Comparison of ENCODE assay signal across 8 cellular contexts in the genomic region with DNA sequence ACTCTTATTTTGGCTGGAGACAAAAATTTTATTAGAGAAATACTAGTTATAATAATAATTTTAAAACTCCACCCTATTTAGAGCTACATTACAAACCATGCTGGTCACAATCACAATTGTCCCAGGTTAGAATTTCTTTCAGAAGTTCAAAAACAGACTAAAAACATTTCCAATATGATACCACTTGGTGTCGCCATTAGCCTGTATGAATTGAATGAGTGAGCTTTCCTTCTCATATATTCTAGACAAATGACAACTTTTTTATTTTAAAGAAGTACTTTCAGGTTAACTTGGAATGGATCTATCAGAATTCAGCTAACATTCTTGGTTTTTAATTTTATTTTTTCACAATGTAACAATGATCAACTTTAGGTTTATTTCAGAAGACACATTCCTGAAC. TPM values are rescaled to one million over a fixed set of nuclear protein-coding genes. Genes with fewer than 3 reads are reported as not detected.
DNase-seq lines count a peak whose midpoint lies in the region; ATAC-seq, FAIRE-seq and TF ChIP-seq lines count a peak whose summit lies in the region.

No MANE protein-coding gene starts in this region.

- intact Hi-C loops in HCT116 (cut with micrococcal nuclease), result no loop called here
- intact Hi-C loops in endothelial cell of umbilical vein (cut with micrococcal nuclease), result no loop called here

- H3K36me3 ChIP-seq in HCT116 (ENCODE audit: control insufficient read depth in 1 of 2, insufficient read depth in 2 of 2, low read length in 2 of 2), result no peaks in the 10 kb centered on the region
- H3K36me3 ChIP-seq in endothelial cell of umbilical vein (ENCODE audit: control insufficient read depth in 2 of 2, extremely low read depth in 1 of 2, insufficient read depth in 2 of 2, low read length in 2 of 2), result no peaks in the 10 kb centered on the region

- TF ChIP-seq POLR2A in HCT116 (IDR thresholded peaks at IDR 0.05; ENCODE audit: borderline replicate concordance, extremely low read depth, insufficient read depth, insufficient read length), result no peak
- TF ChIP-seq POLR2A in endothelial cell of umbilical vein (IDR thresholded peaks at IDR 0.05; ENCODE audit: low read depth, low read length), result no peak

- H3K27me3 ChIP-seq in HCT116 (ENCODE audit: insufficient read depth, low read length) (peaks cover 32% of the 10 kb centered on the region), endothelial cell of umbilical vein (ENCODE audit: control insufficient read depth in 2 of 2, insufficient read depth in 2 of 2, low read length in 2 of 2) (peaks cover 1 to 8% of the 10 kb centered on the region in 2 experiments)

- BruUV-seq in HCT116 (replicated peaks; lab: Mats Ljungman, UMichigan), result no TSS peak
- BruUV-seq in endothelial cell of umbilical vein (replicated peaks; lab: Mats Ljungman, UMichigan), result no TSS peak

- H3K9ac ChIP-seq in HCT116 (ENCODE audit: low read length) (no peak overlapping the region), endothelial cell of umbilical vein (replicated peaks; ENCODE audit: extremely low read depth, insufficient read depth, low read length) (no peak overlapping the region)

- H3K9me3 ChIP-seq in HCT116 (ENCODE audit: control insufficient read depth in 1 of 2, insufficient read depth in 1 of 2, low read depth in 1 of 2, low read length in 2 of 2) (no peaks in the 10 kb centered on the region), endothelial cell of umbilical vein (replicated peaks; ENCODE audit: control insufficient read depth, insufficient read depth, low read length) (no peaks in the 10 kb centered on the region)

- no peaks in the 10 kb centered on the region for H3K9me2 ChIP-seq in HCT116 (ENCODE audit: insufficient read depth)

- FAIRE-seq in endothelial cell of umbilical vein (lab: Jason Lieb, UNC), result peak; percentile 79

- TF ChIP-seq RAD21 in HCT116 (IDR thresholded peaks at IDR 0.05; ENCODE audit: low read depth), result peak; percentile 49; the same call in 1 of the 2 replicates

- H3K4me2 ChIP-seq in HCT116 (ENCODE audit: low read length), result no peak overlapping the region
- no peak overlapping the region for H3K4me2 ChIP-seq in endothelial cell of umbilical vein (ENCODE audit: insufficient read depth, low read length)

- H3K79me2 ChIP-seq in HCT116 (ENCODE audit: insufficient read depth, low read length) (no peaks in the 10 kb centered on the region), endothelial cell of umbilical vein (ENCODE audit: control insufficient read depth, insufficient read depth, low read length) (no peaks in the 10 kb centered on the region)

- H4K20me1 ChIP-seq in HCT116 (ENCODE audit: insufficient read depth) (no peaks in the 10 kb centered on the region), endothelial cell of umbilical vein (replicated peaks; ENCODE audit: control insufficient read depth, extremely low read depth, insufficient read depth, low read length) (no peaks in the 10 kb centered on the region)

- ATAC-seq in HCT116 (no peak), omental fat pad (ENCODE audit: low FRiP score) (no peak)

- dilution Hi-C loops in endothelial cell of umbilical vein (cut with MboI; ENCODE audit: extremely low pct_ligation_motif_present, low sequenced_read_pairs), result no loop called here

- CTCF ChIA-PET in HCT116 (lab: Charles Lee), result interaction anchor here (1.0 to 1.5 kb wide), 2 partner anchors 9 to 24 kb away, joined by 3 to 9 read pairs; no protein-coding TSS in a partner anchor
- CTCF ChIA-PET in endothelial cell of umbilical vein (lab: Charles Lee), result interaction anchor here (0.6 to 1.4 kb wide), 6 partner anchors 9 to 391 kb away, joined by 3 to 6 read pairs (median 4); no protein-coding TSS in a partner anchor

- H3K27ac ChIP-seq in HCT116 (ENCODE audit: low read depth, low read length) (no peak overlapping the region), endothelial cell of umbilical vein (ENCODE audit: insufficient read depth, low read depth, low read length) (no peak overlapping the region)

- POLR2A ChIA-PET in HCT116 (lab: Charles Lee), result no interaction called here
- POLR2A ChIA-PET in endothelial cell of umbilical vein (lab: Charles Lee), result no interaction called here

- H3K9me1 ChIP-seq in endothelial cell of umbilical vein (replicated peaks; ENCODE audit: control insufficient read depth, extremely low read depth, insufficient read depth, low read length), result no peaks in the 10 kb centered on the region

- RAD21 ChIA-PET in HCT116 (lab: Charles Lee; ENCODE audit: low non-redundant PET in 1 of 2, low total read pairs in 2 of 2, uncharacterized antibody in 2 of 2, unreplicated experiment in 2 of 2), result no interaction called here

- DNase-seq in DMS53 treated with DMSO at 0.1 percent for 48 hours (lab: John Stamatoyannopoulos, UW; ENCODE audit: unreplicated experiment) (peak; percentile 63), HCT116 (ENCODE audit: low read depth, low spot score) (peak; percentile 15), NCI-H748 (lab: John Stamatoyannopoulos, UW; ENCODE audit: unreplicated experiment) (peak; percentile 58), endothelial cell of umbilical vein (ENCODE audit: low read depth, low spot score) (peak; percentile 39), smooth muscle cell of the brain vasculature (ENCODE audit: low read depth, low spot score) (peak; percentile 7), omental fat pad (ENCODE audit: low spot score) (no peak), NCI-H524 treated with DMSO at 0.1 percent for 48 hours (lab: John Stamatoyannopoulos, UW) (no peak), activated gamma-delta T cell treated with Interleukin-2 at 50 U/mL for 16 hours (no peak)

- no peaks in the 10 kb centered on the region for H3K4me1 ChIP-seq in HCT116 (ENCODE audit: control insufficient read depth in 1 of 2, insufficient read depth in 2 of 2, low read length in 2 of 2)
- H3K4me1 ChIP-seq in endothelial cell of umbilical vein (ENCODE audit: control insufficient read depth, extremely low read depth, insufficient read depth, low read length), result no peaks in the 10 kb centered on the region

- no peak overlapping the region for H2AFZ ChIP-seq in HCT116 (ENCODE audit: low read depth, low read length, poor library complexity, severe bottlenecking)
- H2AFZ ChIP-seq in endothelial cell of umbilical vein (ENCODE audit: low read depth, low read length), result no peak overlapping the region

- H3K4me3 ChIP-seq in HCT116 (replicated peaks in 1 of 2; ENCODE audit: low read depth in 1 of 2, low read length in 2 of 2) (no peak overlapping the region), endothelial cell of umbilical vein (replicated peaks in 1 of 3; ENCODE audit: insufficient read depth in 1 of 3, low read depth in 1 of 3, low read length in 3 of 3) (no peak overlapping the region)

- peak; percentile 23 to 55 (median 24); a peak in 2 of 6 replicates for TF ChIP-seq CTCF in HCT116 (IDR thresholded peaks at IDR 0.05 in 2 of 3, conservative IDR thresholded peaks at IDR 0.05 in 1 of 3; ENCODE audit: borderline replicate concordance in 1 of 3, insufficient read depth in 1 of 3, low read depth in 2 of 3, low read length in 2 of 3)
- peak; percentile 17 to 19 for TF ChIP-seq CTCF in endothelial cell of umbilical vein (IDR thresholded peaks at IDR 0.05; ENCODE audit: extremely low read depth in 1 of 2, insufficient read depth in 1 of 2, low read depth in 1 of 2, low read length in 2 of 2)
- TF ChIP-seq CTCF in omental fat pad (IDR thresholded peaks at IDR 0.05), result no peak

TF ChIP-seq in HCT116, 20 proteins besides CTCF, POLR2A, EP300 and RAD21 (continues in another document):
- TF ChIP-seq EZH2phosphoT487 (IDR thresholded peaks at IDR 0.05; ENCODE audit: borderline replicate concordance) (no peak), ELF1 (IDR thresholded peaks at IDR 0.05; ENCODE audit: borderline replicate concordance, low read depth) (no peak), EZH2 (IDR thresholded peaks at IDR 0.05) (no peak), YY1 (IDR thresholded peaks at IDR 0.05; ENCODE audit: extremely low read depth, insufficient replicate concordance, low read depth, low read length) (no peak), TCF7L2 (IDR thresholded peaks at IDR 0.05; ENCODE audit: borderline replicate concordance, extremely low read depth, insufficient read depth, insufficient read length) (no peak), SIN3A (IDR thresholded peaks at IDR 0.05; ENCODE audit: low read depth) (no peak), JUND (IDR thresholded peaks at IDR 0.05) (no peak), EGR1 (IDR thresholded peaks at IDR 0.05; ENCODE audit: low read depth) (no peak)
- TF ChIP-seq, protein P1, sequence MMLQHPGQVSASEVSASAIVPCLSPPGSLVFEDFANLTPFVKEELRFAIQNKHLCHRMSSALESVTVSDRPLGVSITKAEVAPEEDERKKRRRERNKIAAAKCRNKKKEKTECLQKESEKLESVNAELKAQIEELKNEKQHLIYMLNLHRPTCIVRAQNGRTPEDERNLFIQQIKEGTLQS (IDR thresholded peaks at IDR 0.05), result no peak

TF ChIP-seq in endothelial cell of umbilical vein, 7 proteins besides CTCF, POLR2A, EP300 and RAD21:
- TF ChIP-seq EZH2 (IDR thresholded peaks at IDR 0.05; ENCODE audit: borderline replicate concordance, low read depth, low read length, severe bottlenecking), result no peak
- TF ChIP-seq, protein P2, sequence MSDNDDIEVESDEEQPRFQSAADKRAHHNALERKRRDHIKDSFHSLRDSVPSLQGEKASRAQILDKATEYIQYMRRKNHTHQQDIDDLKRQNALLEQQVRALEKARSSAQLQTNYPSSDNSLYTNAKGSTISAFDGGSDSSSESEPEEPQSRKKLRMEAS (IDR thresholded peaks at IDR 0.05; ENCODE audit: insufficient read depth, insufficient read length), result no peak
- TF ChIP-seq POLR2AphosphoS5 (IDR thresholded peaks at IDR 0.05; ENCODE audit: insufficient read depth, low read depth, low read length), result no peak
- TF ChIP-seq JUN (IDR thresholded peaks at IDR 0.05; ENCODE audit: borderline replicate concordance, insufficient read depth, insufficient read length, low read depth), result no peak
- TF ChIP-seq GATA2 (IDR thresholded peaks at IDR 0.05; ENCODE audit: insufficient read depth, insufficient read length, low read depth, low read length), result no peak
- no peak for TF ChIP-seq FOS (IDR thresholded peaks at IDR 0.05; ENCODE audit: borderline replicate concordance, insufficient read depth, low read length)
- TF ChIP-seq MYC (IDR thresholded peaks at IDR 0.05; ENCODE audit: low read depth, low read length), result no peak
TF ChIP-seq in endothelial cell of umbilical vein: peak in this region for 0.

RNA-seq across cellular contexts. Expression of a gene that starts 48.0 kb away (rescaled TPM):
- total RNA-seq in HCT116 (2021; ENCODE audit: unreplicated experiment) (5.9 TPM), endothelial cell of umbilical vein (24.1 and 25.7 TPM in 2 replicates), omental fat pad (10 to 100 TPM in 3 of 4 donors, 1 to 10 TPM in 1; 9.0 to 32.7 (median 20.2) TPM)
- 10.8 and 11.5 TPM in 2 replicates for polyA plus RNA-seq in HCT116 (2012)
- 11.9 and 15.3 TPM in 2 replicates for polyA plus RNA-seq in endothelial cell of umbilical vein
- polyA plus RNA-seq in endothelial cell of umbilical vein (2011; cell fraction: cytosol; rRNA removed), result 18.3 and 22.3 TPM in 2 replicates
- 23.9 and 26.7 TPM in 2 replicates for polyA plus RNA-seq in endothelial cell of umbilical vein (2011; cell fraction: nucleus; rRNA removed)
- polyA plus RNA-seq in endothelial cell of umbilical vein (2012), result 18.9 and 38.7 TPM in 2 replicates
- 16.1 and 19.0 TPM in 2 replicates for polyA minus RNA-seq in endothelial cell of umbilical vein
- 6.8 TPM for polyA minus RNA-seq in endothelial cell of umbilical vein (2011; cell fraction: cytosol; rRNA and poly(A)+ RNA removed)
- polyA minus RNA-seq in endothelial cell of umbilical vein (2011; cell fraction: nucleus; rRNA and poly(A)+ RNA removed), result 19.5 and 24.1 TPM in 2 replicates

Comparison
In these comparisons a context has a peak if more than half of its experiments do, and no peak if none do; other contexts are left out.
1. DNase-seq: peak in DMS53 treated with DMSO at 0.1 percent for 48 hours (single experiment), HCT116 (single experiment), NCI-H748 (single experiment), endothelial cell of umbilical vein (single experiment) and smooth muscle cell of the brain vasculature (single experiment); none in omental fat pad (single experiment), NCI-H524 treated with DMSO at 0.1 percent for 48 hours (single experiment) and activated gamma-delta T cell treated with Interleukin-2 at 50 U/mL for 16 hours (single experiment).
2. CTCF ChIP-seq: peak in HCT116 (3 of 3) and endothelial cell of umbilical vein (2 of 2); none in omental fat pad (0 of 3).